Comparison of ENCODE assay signal across 8 cellular contexts in the genomic region with DNA sequence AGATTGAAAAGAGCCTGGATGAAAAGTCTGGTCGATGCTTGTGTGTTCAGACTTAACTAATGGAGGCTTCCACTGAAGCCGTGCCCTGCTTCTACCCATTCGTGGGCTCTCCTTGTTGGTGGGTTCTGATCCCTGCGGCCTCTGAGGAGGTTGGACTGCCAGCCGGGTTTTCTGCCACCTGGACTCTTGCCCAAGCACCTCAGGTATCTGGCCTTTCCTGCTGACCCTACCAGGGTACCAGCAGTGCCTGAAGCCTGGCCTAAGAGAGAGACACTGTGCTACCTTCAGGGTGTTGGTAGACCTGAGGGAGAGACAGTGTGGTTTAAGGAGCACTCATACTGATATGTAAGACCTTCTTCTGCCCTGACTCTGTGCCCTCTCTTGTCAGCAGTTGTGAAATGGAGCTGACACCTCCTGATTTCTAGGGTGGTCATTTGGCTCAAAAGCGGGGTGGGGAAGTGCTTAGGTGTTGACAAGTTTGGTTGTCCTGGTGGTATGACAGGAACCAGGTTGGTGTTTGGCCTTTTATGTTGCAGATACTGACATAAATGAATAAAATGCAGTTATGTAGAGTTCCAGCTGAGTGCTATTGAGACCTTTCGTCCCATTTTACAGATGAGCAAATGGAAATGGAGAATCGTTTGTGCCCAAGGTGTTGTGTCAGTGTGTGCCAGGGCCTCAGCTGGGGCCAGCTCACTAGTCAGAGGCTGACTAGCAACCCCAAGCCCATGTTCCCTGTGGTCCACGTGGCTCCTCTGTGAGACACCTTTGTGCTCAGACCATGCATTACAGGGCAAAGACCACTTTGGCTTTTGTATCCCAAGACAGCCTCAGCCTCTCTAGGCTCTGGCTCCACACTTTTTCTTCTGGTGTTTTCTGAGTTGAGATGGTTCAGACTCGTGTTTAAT. TPM values are rescaled to one million over a fixed set of nuclear protein-coding genes. Genes with fewer than 3 reads are reported as not detected.
A peak's percentile ranks its signal among the peaks of the same experiment; 100 is the strongest.
DNase-seq lines count a peak whose midpoint lies in the region; ATAC-seq and TF ChIP-seq lines count a peak whose summit lies in the region.

No MANE protein-coding gene starts in this region.

- H3K27ac Mint-ChIP-seq in T-helper 17 cell (peak overlapping the region; percentile 96), progenitor cell of endocrine pancreas (peak overlapping the region; percentile 70)

- ATAC-seq in T-helper 17 cell (no peak), GM21717 (IDR thresholded peaks at IDR 0.05; ENCODE audit: unreplicated experiment) (no peak), HG02571 (IDR thresholded peaks at IDR 0.05; ENCODE audit: unreplicated experiment) (no peak)

- H3K27me3 ChIP-seq in DOHH2 (ENCODE audit: control insufficient read depth, low read length): no peaks in the 10 kb centered on the region

- H3K36me3 Mint-ChIP-seq in T-helper 17 cell (ENCODE audit: low read depth): peaks cover 10% of the 10 kb centered on the region
- peaks cover 6% of the 10 kb centered on the region for H3K36me3 Mint-ChIP-seq in progenitor cell of endocrine pancreas (ENCODE audit: insufficient read depth)

- peak overlapping the region; percentile 98 for H3K4me3 Mint-ChIP-seq in T-helper 17 cell
- H3K4me3 Mint-ChIP-seq in progenitor cell of endocrine pancreas (ENCODE audit: low read depth): peak overlapping the region; percentile 85

- peak overlapping the region; percentile 13; the same call in 1 of the 2 replicates for H3K4me2 ChIP-seq in DOHH2 (ENCODE audit: low read length)

- H3K9me3 Mint-ChIP-seq in progenitor cell of endocrine pancreas (ENCODE audit: low read depth): no peaks in the 10 kb centered on the region

- H3K4me1 ChIP-seq in DOHH2 (ENCODE audit: control insufficient read depth, low read length): peaks cover 58% of the 10 kb centered on the region

- H3K36me3 ChIP-seq in DOHH2 (ENCODE audit: control insufficient read depth, low read length): peaks cover 35% of the 10 kb centered on the region

- no peaks in the 10 kb centered on the region for H3K9me2 ChIP-seq in DOHH2 (replicated peaks; ENCODE audit: control insufficient read depth, low read length)

- no peaks in the 10 kb centered on the region for H3K27me3 Mint-ChIP-seq in T-helper 17 cell
- no peaks in the 10 kb centered on the region for H3K27me3 Mint-ChIP-seq in progenitor cell of endocrine pancreas

- DNase-seq in T-helper 17 cell (no peak), epithelial cell of proximal tubule (ENCODE audit: low read depth) (no peak), progenitor cell of endocrine pancreas (ENCODE audit: low spot score, unreplicated experiment) (no peak), anterior cingulate cortex (lab: John Stamatoyannopoulos, UW) (no peak), activated gamma-delta T cell (lab: John Stamatoyannopoulos, UW) (no peak)

- H3K9me3 ChIP-seq in DOHH2 (ENCODE audit: control insufficient read depth, insufficient read depth, low read length) (no peaks in the 10 kb centered on the region), T-helper 17 cell (ENCODE audit: control insufficient read depth, low read length, poor library complexity, severe bottlenecking) (no peaks in the 10 kb centered on the region)

- TF ChIP-seq CTCF in DOHH2 (IDR thresholded peaks at IDR 0.05; ENCODE audit: low read depth, low read length, poor library complexity, severe bottlenecking) (no peak), epithelial cell of proximal tubule (conservative IDR thresholded peaks at IDR 0.05; ENCODE audit: low read depth, low read length) (no peak), progenitor cell of endocrine pancreas (IDR thresholded peaks at IDR 0.05; ENCODE audit: unreplicated experiment) (no peak)

- H3K4me1 Mint-ChIP-seq in T-helper 17 cell (peaks cover 74% of the 10 kb centered on the region), progenitor cell of endocrine pancreas (ENCODE audit: low read depth) (peaks cover 43% of the 10 kb centered on the region)

- peaks cover 13% of the 10 kb centered on the region; the same call in 1 of the 2 replicates for H4K20me1 ChIP-seq in DOHH2 (ENCODE audit: control insufficient read depth, insufficient read depth, low read depth, low read length)

- no peak overlapping the region for H3K4me3 ChIP-seq in DOHH2 (ENCODE audit: low read length)
- H3K4me3 ChIP-seq in epithelial cell of proximal tubule (ENCODE audit: low read depth, low read length): peak overlapping the region; percentile 15

- H3K79me2 ChIP-seq in DOHH2 (ENCODE audit: control insufficient read depth, low read length): peaks cover 81% of the 10 kb centered on the region

- H3F3A ChIP-seq in DOHH2 (ENCODE audit: control insufficient read depth, insufficient read depth): peaks cover 6% of the 10 kb centered on the region; the same call in 1 of the 2 replicates

- H3K27ac ChIP-seq in DOHH2 (ENCODE audit: low read depth, low read length): no peak overlapping the region

RNA-seq across cellular contexts. Expression of gene PLCG1, which starts 3.1 kb away (rescaled TPM):
- total RNA-seq in T-helper 17 cell (100 to 1,000 TPM; 420 to 428 TPM), epithelial cell of proximal tubule (57.9 and 87.5 TPM in 2 replicates), progenitor cell of endocrine pancreas (391 and 395 TPM in 2 replicates)
